In genomic region chr5:32444191-32444945, GRCh38 we compare ENCODE assay signal across 8 cellular contexts. TPM values are rescaled to one million over a fixed set of nuclear protein-coding genes. Genes with fewer than 3 reads are reported as not detected.
DNase-seq lines count a peak whose midpoint lies in the region; ATAC-seq and TF ChIP-seq lines count a peak whose summit lies in the region.

TSS of gene ZFR (minus strand) at chr5:32444740. CDS start at chr5:32444658, 82 bp downstream.

- peak; percentile 84 for DNase-seq in NCI-H1694 treated with DMSO at 0.1 percent for 48 hours (lab: John Stamatoyannopoulos, UW)
- peak; percentile 15 for DNase-seq in amniotic stem cell (lab: John Stamatoyannopoulos, UW)
- peak; percentile 92 for DNase-seq in left ventricle myocardium inferior
- DNase-seq in prostate gland (ENCODE audit: low spot score): peak; percentile 89
- peak; percentile 94 for DNase-seq in ureter (ENCODE audit: low spot score)

- H3K27ac Mint-ChIP-seq in T-helper 1 cell treated with Interleukin-12 subunit alpha and Interleukin-12 subunit beta and Interleukin-4 antibody, amounts not matched to agents 30 μg/mL and 1 μg/mL, for 36 hours: peak within 1 kb of the TSS; percentile 95

- H3K9me3 Mint-ChIP-seq in T-helper 1 cell treated with Interleukin-12 subunit alpha and Interleukin-12 subunit beta and Interleukin-4 antibody, amounts not matched to agents 30 μg/mL and 1 μg/mL, for 36 hours: no peaks in the 10 kb centered on the region

- H3K9me3 ChIP-seq in left ventricle myocardium inferior (replicated peaks) (no peaks in the 10 kb centered on the region), prostate gland (no peaks in the 10 kb centered on the region)

- under 1% methylated on average over 53 of the region's 81 CpGs for WGBS in prostate gland

- TF ChIP-seq CTCF in left ventricle myocardium inferior (IDR thresholded peaks at IDR 0.05; ENCODE audit: borderline replicate concordance) (no peak), prostate gland (IDR thresholded peaks at IDR 0.05) (peak in 2 of 4 experiments; percentile 4 to 12)

- H3K27me3 ChIP-seq in left ventricle myocardium inferior (ENCODE audit: low read depth) (no peaks in the 10 kb centered on the region), prostate gland (replicated peaks; ENCODE audit: insufficient read depth) (no peaks in the 10 kb centered on the region)

- H3K27me3 Mint-ChIP-seq in T-helper 1 cell treated with Interleukin-12 subunit alpha and Interleukin-12 subunit beta and Interleukin-4 antibody, amounts not matched to agents 30 μg/mL and 1 μg/mL, for 36 hours (ENCODE audit: low read depth): peaks cover 11% of the 10 kb centered on the region

- H3K27ac ChIP-seq in left ventricle myocardium inferior (replicated peaks) (peak within 1 kb of the TSS; percentile 95), prostate gland (peak within 1 kb of the TSS; percentile 97)

- H3K4me3 ChIP-seq in left ventricle myocardium inferior: peak within 1 kb of the TSS; percentile 96
- peak within 1 kb of the TSS; percentile 86 to 88 for H3K4me3 ChIP-seq in prostate gland

- H3K4me1 ChIP-seq in left ventricle myocardium inferior (peaks cover 45% of the 10 kb centered on the region), prostate gland (replicated peaks) (peaks cover 4% of the 10 kb centered on the region)

- intact Hi-C loops in left ventricle myocardium inferior (cut with micrococcal nuclease): no loop called here
- intact Hi-C loops in prostate gland (cut with DNase I): loop anchor here (5.0 to 10.0 kb wide), 2 partner anchors 143 to 210 kb away; partner anchors contain the start of gene SUB1

- peaks cover 9% of the 10 kb centered on the region for H3K36me3 Mint-ChIP-seq in T-helper 1 cell treated with Interleukin-12 subunit alpha and Interleukin-12 subunit beta and Interleukin-4 antibody, amounts not matched to agents 30 μg/mL and 1 μg/mL, for 36 hours (ENCODE audit: low read depth)

- peak; percentile 79 for TF ChIP-seq POLR2A in prostate gland (IDR thresholded peaks at IDR 0.05)

- peaks cover 30% of the 10 kb centered on the region for H3K4me1 Mint-ChIP-seq in T-helper 1 cell treated with Interleukin-12 subunit alpha and Interleukin-12 subunit beta and Interleukin-4 antibody, amounts not matched to agents 30 μg/mL and 1 μg/mL, for 36 hours (ENCODE audit: low read depth)

- ATAC-seq in GM18499 (IDR thresholded peaks at IDR 0.05; ENCODE audit: insufficient read depth, unreplicated experiment) (peak; percentile 47), HG02938 (IDR thresholded peaks at IDR 0.05; ENCODE audit: unreplicated experiment) (peak; percentile 72)

- peak within 1 kb of the TSS; percentile 95 for H3K4me3 Mint-ChIP-seq in T-helper 1 cell treated with Interleukin-12 subunit alpha and Interleukin-12 subunit beta and Interleukin-4 antibody, amounts not matched to agents 30 μg/mL and 1 μg/mL, for 36 hours

- no peaks in the 10 kb centered on the region for H3K36me3 ChIP-seq in left ventricle myocardium inferior
- no peaks in the 10 kb centered on the region for H3K36me3 ChIP-seq in prostate gland

RNA-seq across cellular contexts. Expression of gene ZFR, which starts in this region (rescaled TPM):
- 60.3 TPM for total RNA-seq in left ventricle myocardium inferior
- total RNA-seq in prostate gland: 10 to 100 TPM; 69.0 to 73.7 TPM
- 85.1 TPM for total RNA-seq in ureter

Comparison
In these comparisons a context has a peak if more than half of its experiments do, and no peak if none do; other contexts are left out.
1. Peak in every context shown above with its lines: DNase-seq, ATAC-seq, H3K4me3 ChIP-seq and H3K27ac ChIP-seq.
2. DNase-seq: peak in every context shown above with its lines; median percentile 94 in ureter; 92 in left ventricle myocardium inferior; 89 in prostate gland; 84 in NCI-H1694 treated with DMSO at 0.1 percent for 48 hours; 15 in amniotic stem cell.